20 cellular contexts compared by ENCODE assay signal in the genomic region with DNA sequence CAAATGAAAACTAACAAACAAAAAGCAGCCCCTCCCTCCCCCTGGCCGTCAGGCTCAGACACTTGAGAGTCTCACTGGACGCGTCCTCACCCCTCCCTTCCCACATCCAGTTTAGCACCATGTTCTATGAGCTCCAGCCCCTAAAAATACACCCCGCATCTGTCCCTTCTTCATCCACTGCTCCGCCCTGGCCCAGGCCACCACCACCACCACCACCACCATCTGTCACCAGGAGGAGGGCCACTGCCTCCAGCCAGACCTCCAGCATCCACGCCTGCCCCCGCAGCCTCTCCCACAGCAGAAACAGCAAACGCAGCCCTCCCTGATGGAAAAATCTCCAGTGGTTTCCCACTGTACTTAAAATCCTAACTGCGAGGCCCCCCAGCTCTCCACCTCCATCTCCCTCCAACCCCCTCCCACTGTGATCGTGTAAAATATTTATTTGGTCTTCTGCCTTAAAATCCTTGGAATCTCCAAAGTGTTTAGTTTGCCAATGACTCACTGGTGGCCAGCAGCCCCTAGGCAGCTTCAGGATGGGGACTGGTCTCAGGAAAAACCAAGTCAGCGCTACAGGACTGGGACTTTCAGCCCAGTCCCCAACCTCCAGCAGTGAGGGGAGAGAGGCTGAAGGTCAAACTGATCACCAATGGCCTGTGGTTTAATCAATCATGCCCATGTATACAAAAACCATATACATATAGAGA.
DNase-seq lines count a peak whose midpoint lies in the region; ATAC-seq and TF ChIP-seq lines count a peak whose summit lies in the region.
"Had no signal": no experiment of that assay in that cellular context is flagged by ENCODE, and none has a peak within 500 bp of the region (broad histone marks: within the 10 kb centered on the region; RNA-seq: fewer than 3 reads in every experiment).

No MANE protein-coding gene starts in this region.

- no CpG with 5 or more reads among the region's 11 CpGs for WGBS in H9 (ENCODE audit: extremely low coverage, insufficient read length, low lambda C conversion rate)
- no CpG with 5 or more reads among the region's 11 CpGs for WGBS in mesendoderm (ENCODE audit: extremely low coverage, insufficient coverage, low lambda C conversion rate)

- no peak overlapping the region for H2BK12ac ChIP-seq in H9 (ENCODE audit: insufficient read length, low read depth, low read length)

- H2AK5ac ChIP-seq in H9 (ENCODE audit: insufficient read length, low read length) (no peak overlapping the region), mesendoderm (ENCODE audit: low read length) (no peak overlapping the region)

- no peak overlapping the region for H2BK120ac ChIP-seq in H9 (ENCODE audit: low read depth, low read length, poor library complexity, severe bottlenecking)
- H2BK120ac ChIP-seq in mesendoderm (ENCODE audit: low read depth, low read length): no peak overlapping the region

- ATAC-seq in naive thymus-derived CD8-positive, alpha-beta T cell: no peak
- ATAC-seq: activated T-cell treated with anti-CD3 and anti-CD28 coated beads, Interleukin-2, amount 50 U/mL, for 72 hours had no signal

- H3K18ac ChIP-seq in H9 (ENCODE audit: insufficient read length, low read depth, low read length) (no peak overlapping the region), mesendoderm (ENCODE audit: low read length) (no peak overlapping the region)

- H3K23ac ChIP-seq in H9 (ENCODE audit: insufficient read length, low read depth, low read length): no peak overlapping the region
- H3K23ac ChIP-seq in mesendoderm (ENCODE audit: low read length): no peak overlapping the region

- H3K9ac ChIP-seq in H9 (ENCODE audit: extremely low read depth, insufficient read length, low read length) (no peak overlapping the region), mesendoderm (ENCODE audit: low read length) (no peak overlapping the region)

- no peak overlapping the region for H3T11ph ChIP-seq in H9 (ENCODE audit: low read length)

- H3K56ac ChIP-seq in H9 (ENCODE audit: insufficient read length, low read depth, low read length) (no peak overlapping the region), mesendoderm (ENCODE audit: low read length) (peak overlapping the region; percentile 7)

- H3K27ac Mint-ChIP-seq in H9: peak overlapping the region in 2 of 3 experiments; percentile 44 to 87; a peak in 3 of 7 replicates
- H3K27ac Mint-ChIP-seq in naive thymus-derived CD8-positive, alpha-beta T cell: no peak overlapping the region
- H3K27ac Mint-ChIP-seq: activated T-cell treated with anti-CD3 and anti-CD28 coated beads, Interleukin-2, amount 50 U/mL, for 72 hours; nephron progenitor cell had no signal

- H3K9me3 ChIP-seq in AG04450 (ENCODE audit: control insufficient read depth, insufficient read depth, low read length) (no peaks in the 10 kb centered on the region), H9 (ENCODE audit: control insufficient read depth, low read depth, low read length) (peaks cover 14% of the 10 kb centered on the region), WERI-Rb-1 (ENCODE audit: severe bottlenecking) (peaks cover 13% of the 10 kb centered on the region)

- H3K4me3 ChIP-seq in AG04450 (ENCODE audit: low read depth, low read length) (no peak overlapping the region), WERI-Rb-1 (ENCODE audit: low read depth, low read length) (no peak overlapping the region), mesendoderm (ENCODE audit: low read length) (no peak overlapping the region)

- H3K27me3 Mint-ChIP-seq in H9 (ENCODE audit: low read depth): peaks cover 26% of the 10 kb centered on the region
- peaks cover 5 to 25% (median 9%) of the 10 kb centered on the region in 5 donors for H3K27me3 Mint-ChIP-seq in naive thymus-derived CD8-positive, alpha-beta T cell

- H3K79me1 ChIP-seq in H9 (ENCODE audit: insufficient read depth, low read depth, low read length, poor library complexity, severe bottlenecking): no peaks in the 10 kb centered on the region
- H3K79me1 ChIP-seq in mesendoderm (ENCODE audit: low read length): no peaks in the 10 kb centered on the region

- H3K4me1 ChIP-seq in H9 (ENCODE audit: insufficient read depth, low read length) (no peaks in the 10 kb centered on the region; the same call in 1 of the 2 replicates), mesendoderm (ENCODE audit: control insufficient read depth, low read depth, low read length) (no peaks in the 10 kb centered on the region)

- no peak overlapping the region for H4K8ac ChIP-seq in H9 (replicated peaks; ENCODE audit: insufficient read length, low read depth, low read length)
- H4K8ac ChIP-seq in mesendoderm (ENCODE audit: low read depth, low read length): no peak overlapping the region

- CTCF ChIA-PET in AG04450 (lab: Charles Lee): interaction anchor here (0.9 to 4.7 kb wide), 8 partner anchors 217 to 737 kb away, joined by 3 to 28 read pairs (median 7); no protein-coding TSS in a partner anchor

- no peak overlapping the region for H2AFZ ChIP-seq in H9 (ENCODE audit: low read length)

- no peak overlapping the region for H3K14ac ChIP-seq in H9 (ENCODE audit: insufficient read depth, low read length)

- H4K5ac ChIP-seq in H9 (ENCODE audit: insufficient read length, low read depth, low read length) (no peak overlapping the region), mesendoderm (ENCODE audit: low read length) (no peak overlapping the region)

- TF ChIP-seq CTCF in AG04450 (IDR thresholded peaks at IDR 0.05; ENCODE audit: low read depth, low read length): no peak
- TF ChIP-seq CTCF in H9 (conservative IDR thresholded peaks at IDR 0.05): no peak
- TF ChIP-seq CTCF in WERI-Rb-1 (IDR thresholded peaks at IDR 0.05; ENCODE audit: low read depth, low read length): no peak

- POLR2A ChIA-PET in AG04450 (lab: Yijun Ruan, JAX): interaction anchor here (0.5 to 0.7 kb wide), 2 partner anchors 283 to 423 kb away, joined by 3 read pairs; no protein-coding TSS in a partner anchor
- POLR2A ChIA-PET in naive thymus-derived CD8-positive, alpha-beta T cell (lab: Charles Lee): interaction anchor here (0.6 kb wide), 1 partner anchor 725 kb away, joined by 4 read pairs; no protein-coding TSS in a partner anchor

- H3K4me2 ChIP-seq in H9 (ENCODE audit: insufficient read depth, insufficient read length, low read length) (no peak overlapping the region), mesendoderm (ENCODE audit: low read length) (no peak overlapping the region)

- H3K27ac ChIP-seq in AG04450 (ENCODE audit: low read depth, low read length) (peak overlapping the region; percentile 83), H9 (ENCODE audit: insufficient read length, low read depth, low read length) (no peak overlapping the region), WERI-Rb-1 (peak overlapping the region; percentile 57), mesendoderm (ENCODE audit: low read depth, low read length) (no peak overlapping the region)

- no peaks in the 10 kb centered on the region for H3K79me2 ChIP-seq in H9 (ENCODE audit: insufficient read depth, low read length)
- H3K79me2 ChIP-seq in mesendoderm (ENCODE audit: control insufficient read depth, insufficient read depth, low read length): no peaks in the 10 kb centered on the region

- no peaks in the 10 kb centered on the region for H4K20me1 ChIP-seq in H9 (ENCODE audit: control insufficient read depth, insufficient read depth, insufficient read length)

- H4K91ac ChIP-seq in H9 (ENCODE audit: insufficient read length, low read depth, low read length): no peak overlapping the region

- H2BK15ac ChIP-seq in H9 (ENCODE audit: low read depth, low read length) (no peak overlapping the region), mesendoderm (replicated peaks; ENCODE audit: low read depth) (no peak overlapping the region)

- H3K4ac ChIP-seq in H9 (ENCODE audit: low read depth, low read length): no peak overlapping the region
- no peak overlapping the region for H3K4ac ChIP-seq in mesendoderm (ENCODE audit: low read depth, low read length)

- no peaks in the 10 kb centered on the region for H3K36me3 ChIP-seq in WERI-Rb-1
- H3K36me3 ChIP-seq in mesendoderm (ENCODE audit: control insufficient read depth, insufficient read depth, low read length): no peaks in the 10 kb centered on the region

- H2BK20ac ChIP-seq in H9 (ENCODE audit: low read depth, low read length, poor library complexity, severe bottlenecking): no peak overlapping the region

- H3K27me3 ChIP-seq in AG04450 (ENCODE audit: control insufficient read depth, insufficient read depth, low read length) (no peaks in the 10 kb centered on the region), H9 (ENCODE audit: insufficient read depth, low read length) (no peaks in the 10 kb centered on the region), WERI-Rb-1 (ENCODE audit: insufficient read depth, low read depth, severe bottlenecking) (no peaks in the 10 kb centered on the region), mesendoderm (ENCODE audit: insufficient read depth, low read length, poor library complexity) (no peaks in the 10 kb centered on the region)

- peaks cover 10 to 21% (median 14%) of the 10 kb centered on the region in 3 experiments; a peak in 6 of 7 replicates for H3K36me3 Mint-ChIP-seq in H9 (ENCODE audit: insufficient read depth in 1 of 3, low read depth in 3 of 3)
- H3K36me3 Mint-ChIP-seq in naive thymus-derived CD8-positive, alpha-beta T cell: peaks cover 0 to 11% (median 7%) of the 10 kb centered on the region in 3 donors

- H3K9me3 Mint-ChIP-seq in H9: peaks cover 23% of the 10 kb centered on the region in 2 experiments
- H3K9me3 Mint-ChIP-seq in naive thymus-derived CD8-positive, alpha-beta T cell: peaks cover 0 to 19% (median 4%) of the 10 kb centered on the region in 9 donors

- H3K4me1 Mint-ChIP-seq in H9: peaks cover 10 to 25% of the 10 kb centered on the region in 2 experiments
- peaks cover 10 to 17% (median 15%) of the 10 kb centered on the region in 4 donors for H3K4me1 Mint-ChIP-seq in naive thymus-derived CD8-positive, alpha-beta T cell

- no peak overlapping the region for H2BK5ac ChIP-seq in H9 (ENCODE audit: insufficient read length, low read length)
- H2BK5ac ChIP-seq in mesendoderm (ENCODE audit: low read length): no peak overlapping the region

- DNase-seq in AG04450 (ENCODE audit: low read depth, low spot score) (no peak), H9 (no peak), WERI-Rb-1 (peak; percentile 48), mesendoderm (no peak), C1 segment of cervical spinal cord (lab: John Stamatoyannopoulos, UW) (no peak), AML-193 (lab: John Stamatoyannopoulos, UW) (no peak)
- DNase-seq in stimulated activated CD4-positive, alpha-beta T cell treated with anti-CD3 and anti-CD28 coated beads, Interleukin-4, amount 100 ng/mL, for 24 hours: no peak
- DNase-seq in naive thymus-derived CD8-positive, alpha-beta T cell: no peak
- DNase-seq: activated CD8-positive, alpha-beta memory T cell treated with anti-CD3 and anti-CD28 coated beads for 24 hours; activated naive CD4-positive, alpha-beta T cell treated with anti-CD3 and anti-CD28 coated beads, Interleukin-2, amount 50 U/mL, for 16 hours; activated T-cell treated with anti-CD3 and anti-CD28 coated beads, Interleukin-2, amount 50 U/mL, for 72 hours; CD8-positive, alpha-beta memory T cell; DMS79 treated with DMSO at 0.1 percent for 48 hours; GOT3; mammary epithelial cell; NCI-H1436; NCI-H526 treated with DMSO at 0.1 percent for 48 hours; nephron progenitor cell; OCI-M1; stimulated activated CD8-positive, alpha-beta memory T cell treated with anti-CD3 and anti-CD28 coated beads, Interleukin-4, amount 100 ng/mL, for 48 hours had no signal

- peak overlapping the region in 1 of 2 experiments; percentile 48; a peak in 1 of 5 replicates for H3K4me3 Mint-ChIP-seq in H9
- H3K4me3 Mint-ChIP-seq in naive thymus-derived CD8-positive, alpha-beta T cell: no peak overlapping the region
- H3K4me3 Mint-ChIP-seq: activated T-cell treated with anti-CD3 and anti-CD28 coated beads, Interleukin-2, amount 50 U/mL, for 72 hours; nephron progenitor cell had no signal

- no peaks in the 10 kb centered on the region for H3K23me2 ChIP-seq in H9 (ENCODE audit: insufficient read length, low read depth, low read length, poor library complexity, severe bottlenecking)

Comparison
In these comparisons a context has a peak if more than half of its experiments do, and no peak if none do; other contexts are left out.
1. H3K27ac ChIP-seq: peak in AG04450 (single experiment) and WERI-Rb-1 (single experiment); none in H9 (single experiment) and mesendoderm (single experiment).
2. H3K27ac Mint-ChIP-seq: peak in H9 (2 of 3); none in naive thymus-derived CD8-positive, alpha-beta T cell (0 of 10).